In the genomic region with DNA sequence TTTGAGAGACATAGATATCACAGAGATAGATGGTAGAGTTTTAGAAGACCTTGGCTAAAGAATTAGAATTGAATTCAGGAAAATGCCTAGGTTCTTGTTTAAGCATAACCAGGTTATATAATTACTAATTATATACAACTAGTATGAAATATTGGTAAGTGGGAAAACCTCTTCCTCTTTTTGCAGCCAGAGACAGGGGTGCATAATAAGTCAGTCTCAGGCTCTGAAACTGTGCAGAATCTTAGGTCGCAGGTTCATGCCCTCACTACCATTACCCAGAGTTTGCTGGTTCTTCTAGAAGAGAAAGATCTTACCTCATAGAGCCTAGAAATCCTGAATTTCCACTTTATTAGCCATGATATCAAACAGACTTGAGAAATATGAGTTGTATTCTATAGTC, we compare ENCODE assay signal across 22 cellular contexts.
"Had no signal": no experiment of that assay in that cellular context is flagged by ENCODE, and none has a peak within 500 bp of the region (broad histone marks: within the 10 kb centered on the region; RNA-seq: fewer than 3 reads in every experiment).

No MANE protein-coding gene starts in this region.

- H3K4me3 ChIP-seq: coronary artery, dorsolateral prefrontal cortex, hepatocyte, mucosa of descending colon, right lobe of liver, testis had no signal

- ATAC-seq: left ventricle myocardium superior; mucosa of descending colon; natural killer cell treated with Interleukin-12 subunit alpha and Interleukin-12 subunit beta and Interleukin-15 and Interleukin-18, amount 100 ng/mL, for 72 hours; right lobe of liver; stimulated activated naive CD8-positive, alpha-beta T cell treated with anti-CD3 and anti-CD28 coated beads, Interleukin-15, Interleukin-2, amounts not matched to agents 100 U/mL and 50 U/mL, for 24 hours had no signal

- DNase-seq: activated CD4-positive, alpha-beta T cell treated with anti-CD3 and anti-CD28 coated beads for 4 hours; activated CD4-positive, alpha-beta T cell treated with anti-CD3 and anti-CD28 coated beads, Interleukin-2, amount 50 U/mL, for 4 hours; activated effector memory CD4-positive, alpha-beta T cell treated with anti-CD3 and anti-CD28 coated beads, Interleukin-2, amount 50 U/mL, for 16 hours; activated naive CD4-positive, alpha-beta T cell treated with anti-CD3 and anti-CD28 coated beads, Interleukin-2, amount 50 U/mL, for 16 hours; activated T-cell treated with anti-CD3 and anti-CD28 coated beads for 4 hours; amniotic stem cell; brain microvascular endothelial cell; dorsolateral prefrontal cortex; effector memory CD4-positive, alpha-beta T cell; glutamatergic neuron; islet precursor cell; left ventricle myocardium superior; mucosa of descending colon; right lobe of liver; stimulated activated CD4-positive, alpha-beta T cell treated with anti-CD3 and anti-CD28 coated beads, Interleukin-12 subunit alpha, Interleukin-12 subunit beta, amount 100 ng/mL, for 4 hours; stimulated activated CD4-positive, alpha-beta T cell treated with anti-CD3 and anti-CD28 coated beads, Interleukin-4, amount 100 ng/mL, for 1 hour; stimulated activated naive CD8-positive, alpha-beta T cell treated with anti-CD3 and anti-CD28 coated beads, Interleukin-15, Interleukin-2, amounts not matched to agents 100 U/mL and 50 U/mL, for 24 hours; testis; trophoblast cell had no signal
